12 cellular contexts compared by ENCODE assay signal in the genomic region with DNA sequence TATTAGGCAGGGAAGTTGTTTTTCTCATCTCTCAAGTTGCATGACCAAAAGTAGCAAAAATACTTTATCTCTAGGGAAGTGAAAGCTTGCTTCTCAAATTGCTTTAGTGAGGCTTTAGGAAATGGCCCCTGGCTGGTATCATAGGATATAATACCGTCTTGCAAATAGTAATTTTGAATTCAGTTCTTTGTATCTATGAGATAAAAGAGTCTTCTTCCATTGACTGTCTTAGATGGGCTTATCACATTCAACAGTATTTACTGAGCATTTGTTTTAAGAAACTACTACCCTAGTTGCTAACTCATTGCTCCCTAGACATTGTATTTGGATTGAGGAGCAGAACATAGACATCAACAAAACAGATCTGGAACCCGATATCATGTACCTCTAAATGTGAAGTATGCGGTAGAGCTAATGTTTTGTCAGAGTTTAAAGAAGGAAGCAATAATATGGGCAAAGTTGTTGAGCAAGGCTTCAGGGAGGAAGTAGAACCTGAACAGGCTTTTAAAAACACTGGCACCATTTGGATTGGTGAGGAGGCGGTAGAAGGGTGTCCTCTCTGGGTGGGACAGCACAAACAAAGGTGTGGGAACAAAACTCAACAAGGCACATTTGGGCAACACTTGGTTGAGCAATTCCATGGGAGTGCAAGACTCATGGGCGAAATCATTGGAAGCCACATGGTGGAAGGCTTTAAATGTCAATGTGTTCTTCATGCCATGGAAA.
DNase-seq lines count a peak whose midpoint lies in the region; ATAC-seq lines count a peak whose summit lies in the region.
"Had no signal": no experiment of that assay in that cellular context is flagged by ENCODE, and none has a peak within 500 bp of the region (broad histone marks: within the 10 kb centered on the region; RNA-seq: fewer than 3 reads in every experiment).

No MANE protein-coding gene starts in this region.

- H3K27ac ChIP-seq in temporal lobe (ENCODE audit: low read depth, low read length) = peak overlapping the region; percentile 40

- peak; percentile 55 for ATAC-seq in GM21786 (IDR thresholded peaks at IDR 0.05; ENCODE audit: unreplicated experiment)
- ATAC-seq in esophagus mucosa = peak; percentile 96
- ATAC-seq in GM21360 (IDR thresholded peaks at IDR 0.05; ENCODE audit: unreplicated experiment) = no peak
- ATAC-seq in GM21390 (IDR thresholded peaks at IDR 0.05; ENCODE audit: unreplicated experiment) = no peak
- ATAC-seq: GM23338 had no signal

- DNase-seq in NOMO-1 treated with dmso at 0.1 percent for 144 hours (lab: John Stamatoyannopoulos, UW; ENCODE audit: unreplicated experiment) (peak; percentile 64), NCI-H2196 treated with DMSO at 0.1 percent for 48 hours (lab: John Stamatoyannopoulos, UW; ENCODE audit: unreplicated experiment) (no peak), cerebellar cortex (ENCODE audit: low spot score) (no peak)
- DNase-seq: DMS 273 treated with DMSO at 0.1 percent for 48 hours, NCI-H1105, retina had no signal

Comparison
In these comparisons a context has a peak if more than half of its experiments do, and no peak if none do; other contexts are left out.
1. ATAC-seq: peak in GM21786 (single experiment) and esophagus mucosa (single experiment); none in GM21360 (single experiment) and GM21390 (single experiment).